ENCODE assay signal across 21 cellular contexts in genomic region chr2:26359886-26360473, GRCh38. TPM values are rescaled to one million over a fixed set of nuclear protein-coding genes. Genes with fewer than 3 reads are reported as not detected.
"Had no signal": no experiment of that assay in that cellular context is flagged by ENCODE, and none has a peak within 500 bp of the region (broad histone marks: within the 10 kb centered on the region; RNA-seq: fewer than 3 reads in every experiment).

No MANE protein-coding gene starts in this region.

- H3K27ac Mint-ChIP-seq: activated CD4-positive, alpha-beta memory T cell treated with anti-CD3 and anti-CD28 coated beads, Interleukin-2, amount 10 ng/mL, durations not matched to agents 7 days and 5 days; activated CD4-positive, alpha-beta T cell treated with anti-CD3 and anti-CD28 coated beads for 36 hours; activated naive CD8-positive, alpha-beta T cell; memory B cell had no signal

- H3K4me3 ChIP-seq: colonic mucosa, left ventricle myocardium inferior, upper lobe of right lung had no signal

- H3K27me3 ChIP-seq: colonic mucosa, foreskin keratinocyte, upper lobe of right lung had no signal

- H3K9me3 ChIP-seq: colonic mucosa, left ventricle myocardium inferior, upper lobe of right lung had no signal

- H3K4me1 ChIP-seq: left ventricle myocardium inferior, upper lobe of right lung had no signal

- H3K4me3 Mint-ChIP-seq: activated CD4-positive, alpha-beta memory T cell treated with anti-CD3 and anti-CD28 coated beads, Interleukin-2, amount 10 ng/mL, durations not matched to agents 7 days and 5 days; activated CD4-positive, alpha-beta T cell treated with anti-CD3 and anti-CD28 coated beads for 36 hours; activated naive CD8-positive, alpha-beta T cell; memory B cell; naive thymus-derived CD8-positive, alpha-beta T cell had no signal

- H3K27me3 Mint-ChIP-seq: activated CD4-positive, alpha-beta memory T cell treated with anti-CD3 and anti-CD28 coated beads, Interleukin-2, amount 10 ng/mL, durations not matched to agents 7 days and 5 days; activated CD4-positive, alpha-beta T cell treated with anti-CD3 and anti-CD28 coated beads for 36 hours; activated naive CD8-positive, alpha-beta T cell; memory B cell; naive thymus-derived CD8-positive, alpha-beta T cell had no signal

- H3K27ac ChIP-seq: colonic mucosa, foreskin keratinocyte, left ventricle myocardium inferior, upper lobe of right lung had no signal

- H3K36me3 ChIP-seq: colonic mucosa, upper lobe of right lung had no signal

- ATAC-seq: activated CD4-positive, alpha-beta T cell treated with anti-CD3 and anti-CD28 coated beads for 36 hours; foreskin keratinocyte; naive thymus-derived CD8-positive, alpha-beta T cell; upper lobe of right lung had no signal

- DNase-seq: activated CD4-positive, alpha-beta memory T cell treated with anti-CD3 and anti-CD28 coated beads, Interleukin-2, amount 10 ng/mL, durations not matched to agents 7 days and 5 days; activated CD4-positive, alpha-beta T cell treated with anti-CD3 and anti-CD28 coated beads for 36 hours; activated gamma-delta T cell; activated T-cell treated with anti-CD3 and anti-CD28 coated beads, Interleukin-2, amount 50 U/mL, for 48 hours; amniotic stem cell; caudate nucleus; colonic mucosa; foreskin keratinocyte; glutamatergic neuron; hypothalamus; left ventricle myocardium inferior; naive thymus-derived CD8-positive, alpha-beta T cell; posterior cingulate gyrus; stimulated activated CD4-positive, alpha-beta T cell treated with anti-CD3 and anti-CD28 coated beads, Interleukin-15, amount 100 ng/mL, for 24 hours; stimulated activated CD4-positive, alpha-beta T cell treated with anti-CD3 and anti-CD28 coated beads, Interleukin-4, amount 100 ng/mL, for 24 hours; stimulated activated naive CD4-positive, alpha-beta T cell treated with Interleukin-2 at 50 U/mL for 16 hours; T-helper 9 cell; upper lobe of right lung had no signal

- H3K9me3 Mint-ChIP-seq: activated CD4-positive, alpha-beta memory T cell treated with anti-CD3 and anti-CD28 coated beads, Interleukin-2, amount 10 ng/mL, durations not matched to agents 7 days and 5 days; memory B cell; naive thymus-derived CD8-positive, alpha-beta T cell had no signal

RNA-seq across cellular contexts. Expression of gene ADGRF3, which starts 13.4 kb away (rescaled TPM):
- total RNA-seq: left ventricle myocardium inferior, skeletal muscle tissue had no signal
- polyA plus RNA-seq: foreskin keratinocyte had no signal

RNA-seq across cellular contexts. Expression of gene DRC1, which starts 41.7 kb away (rescaled TPM):
- total RNA-seq: activated CD4-positive, alpha-beta memory T cell treated with anti-CD3 and anti-CD28 coated beads, Interleukin-2, amount 10 ng/mL, durations not matched to agents 7 days and 5 days; activated CD4-positive, alpha-beta T cell treated with anti-CD3 and anti-CD28 coated beads for 36 hours; colonic mucosa; foreskin keratinocyte; left ventricle myocardium inferior; naive thymus-derived CD8-positive, alpha-beta T cell; upper lobe of right lung had no signal
- polyA plus RNA-seq: foreskin keratinocyte; naive thymus-derived CD8-positive, alpha-beta T cell had no signal
